28 cellular contexts compared by ENCODE assay signal in genomic region chr16:78811247-78811646, GRCh38.
"Had no signal": no experiment of that assay in that cellular context is flagged by ENCODE, and none has a peak within 500 bp of the region (broad histone marks: within the 10 kb centered on the region; RNA-seq: fewer than 3 reads in every experiment).

No MANE protein-coding gene starts in this region.

- H3K9me3 ChIP-seq: neutrophil, pancreas, right lobe of liver, sigmoid colon, thoracic aorta, thyroid gland, vagina had no signal

- H3K36me3 Mint-ChIP-seq: natural killer cell treated with Interleukin-12 subunit alpha and Interleukin-12 subunit beta and Interleukin-15 and Interleukin-18, amount 100 ng/mL, for 72 hours had no signal

- H3K4me3 ChIP-seq: pancreas, psoas muscle, right lobe of liver, sigmoid colon, stomach, thoracic aorta, thyroid gland, tibial nerve, upper lobe of left lung, vagina had no signal

- H3K36me3 ChIP-seq: neutrophil, pancreas, right lobe of liver, sigmoid colon, stomach, thoracic aorta, thyroid gland, tibial nerve, upper lobe of left lung, vagina had no signal

- H3K4me1 ChIP-seq: upper lobe of left lung had no signal

- FAIRE-seq: pancreas, small intestine, urothelium cell line had no signal

- H3K9me3 Mint-ChIP-seq: natural killer cell treated with Interleukin-12 subunit alpha and Interleukin-12 subunit beta and Interleukin-15 and Interleukin-18, amount 100 ng/mL, for 72 hours; nephron progenitor cell; stimulated activated naive B cell treated with anti-CD40 and anti-IgM and Interleukin-4, amounts not matched to agents 10 μg/mL and 1 μg/mL and 100 μg/mL, for 72 hours; stimulated activated naive CD8-positive, alpha-beta T cell treated with anti-CD3 and anti-CD28 coated beads, Interleukin-15, Interleukin-2, amounts not matched to agents 100 ng/mL and 50 ng/mL, for 24 hours had no signal

- H3K4me3 Mint-ChIP-seq: naive thymus-derived CD8-positive, alpha-beta T cell; natural killer cell treated with Interleukin-12 subunit alpha and Interleukin-12 subunit beta and Interleukin-15 and Interleukin-18, amount 100 ng/mL, for 72 hours; nephron progenitor cell; neural crest cell; stimulated activated naive B cell treated with anti-CD40 and anti-IgM and Interleukin-4, amounts not matched to agents 10 μg/mL and 1 μg/mL and 100 μg/mL, for 72 hours; stimulated activated naive CD8-positive, alpha-beta T cell treated with anti-CD3 and anti-CD28 coated beads, Interleukin-15, Interleukin-2, amounts not matched to agents 100 ng/mL and 50 ng/mL, for 24 hours had no signal

- H3K27me3 Mint-ChIP-seq: naive thymus-derived CD8-positive, alpha-beta T cell; stimulated activated naive B cell treated with anti-CD40 and anti-IgM and Interleukin-4, amounts not matched to agents 10 μg/mL and 1 μg/mL and 100 μg/mL, for 72 hours; stimulated activated naive CD8-positive, alpha-beta T cell treated with anti-CD3 and anti-CD28 coated beads, Interleukin-15, Interleukin-2, amounts not matched to agents 100 ng/mL and 50 ng/mL, for 24 hours had no signal

- H3K27ac Mint-ChIP-seq: natural killer cell treated with Interleukin-12 subunit alpha and Interleukin-12 subunit beta and Interleukin-15 and Interleukin-18, amount 100 ng/mL, for 72 hours; stimulated activated naive B cell treated with anti-CD40 and anti-IgM and Interleukin-4, amounts not matched to agents 10 μg/mL and 1 μg/mL and 100 μg/mL, for 72 hours; stimulated activated naive CD8-positive, alpha-beta T cell treated with anti-CD3 and anti-CD28 coated beads, Interleukin-15, Interleukin-2, amounts not matched to agents 100 ng/mL and 50 ng/mL, for 24 hours had no signal

- H3K27ac ChIP-seq: neutrophil, pancreas, psoas muscle, right lobe of liver, sigmoid colon, stomach, thoracic aorta, thyroid gland, tibial nerve, upper lobe of left lung, vagina had no signal

- H3K27me3 ChIP-seq: neutrophil, pancreas, right lobe of liver, sigmoid colon, stomach, thyroid gland, tibial nerve, upper lobe of left lung, vagina had no signal

- DNase-seq: naive thymus-derived CD8-positive, alpha-beta T cell; nephron progenitor cell; nucleus accumbens; pancreas; psoas muscle; right cardiac atrium; right lobe of liver; sigmoid colon; small intestine; stimulated activated CD4-positive, alpha-beta T cell treated with anti-CD3 and anti-CD28 coated beads, Interleukin-12 subunit alpha, Interleukin-12 subunit beta, amount 100 ng/mL, for 4 hours; stimulated activated CD4-positive, alpha-beta T cell treated with anti-CD3 and anti-CD28 coated beads, Interleukin-1b, Interleukin-23, amount 100 ng/mL, for 48 hours; stimulated activated CD4-positive, alpha-beta T cell treated with anti-CD3 and anti-CD28 coated beads, Interleukin-4, amount 100 ng/mL, for 1 hour; stimulated activated CD4-positive, alpha-beta T cell treated with anti-CD3 and anti-CD28 coated beads, Interleukin-4, amount 100 ng/mL, for 4 hours; stimulated activated CD8-positive, alpha-beta memory T cell treated with anti-CD3 and anti-CD28 coated beads, Interleukin-4, amount 100 ng/mL, for 48 hours; stimulated activated naive B cell treated with anti-CD40 and anti-IgM and Interleukin-4, amounts not matched to agents 10 μg/mL and 1 μg/mL and 100 μg/mL, for 72 hours; stimulated activated naive CD4-positive, alpha-beta T cell treated with Interleukin-2 at 50 U/mL for 16 hours; stomach; thyroid gland; trophoblast cell; upper lobe of left lung had no signal
